20 cellular contexts compared by ENCODE assay signal in the genomic region with DNA sequence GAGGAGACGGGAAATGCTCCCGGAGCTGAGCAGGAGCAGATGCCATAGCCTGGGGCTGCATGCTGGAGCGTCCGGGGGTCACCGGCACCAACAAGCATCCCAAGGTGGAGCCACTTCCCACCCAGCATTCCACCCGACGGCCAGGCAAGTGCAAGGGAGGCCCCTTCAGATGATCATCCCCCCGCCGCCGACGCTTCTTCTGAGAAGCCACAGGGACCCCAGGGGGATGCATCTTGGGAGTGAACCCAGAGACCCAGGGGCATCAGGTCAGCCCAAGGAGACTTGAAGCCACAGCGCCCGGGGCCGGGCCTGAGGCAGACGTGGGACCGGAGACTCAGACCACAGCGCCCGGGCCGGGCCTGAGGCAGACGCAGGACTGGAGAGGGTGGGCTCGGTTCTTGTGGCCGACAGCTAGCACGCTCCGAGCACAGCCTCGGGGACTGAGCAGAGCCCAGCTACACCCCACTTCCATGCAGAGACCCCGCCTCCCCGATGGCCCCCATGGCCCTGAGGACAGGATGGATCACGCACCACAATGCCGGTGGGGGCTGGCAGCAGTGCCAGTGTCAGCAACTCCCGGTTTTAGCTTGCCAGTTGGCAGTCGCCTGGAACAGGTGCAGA. TPM values are rescaled to one million over a fixed set of nuclear protein-coding genes. Genes with fewer than 3 reads are reported as not detected.
DNase-seq lines count a peak whose midpoint lies in the region; ATAC-seq and TF ChIP-seq lines count a peak whose summit lies in the region.
"Had no signal": no experiment of that assay in that cellular context is flagged by ENCODE, and none has a peak within 500 bp of the region (broad histone marks: within the 10 kb centered on the region; RNA-seq: fewer than 3 reads in every experiment).

No MANE protein-coding gene starts in this region.

- TF ChIP-seq CTCF in RWPE2 (IDR thresholded peaks at IDR 0.05; ENCODE audit: poor library complexity, severe bottlenecking) (no peak), upper lobe of right lung (IDR thresholded peaks at IDR 0.05) (no peak)

- H3K27me3 ChIP-seq in RWPE2 (ENCODE audit: insufficient read depth, poor library complexity, severe bottlenecking) (no peaks in the 10 kb centered on the region), upper lobe of right lung (no peaks in the 10 kb centered on the region)
- H3K27me3 ChIP-seq: SJSA1 had no signal

- H3K36me3 ChIP-seq in RWPE2 (ENCODE audit: low read depth): peaks cover 46% of the 10 kb centered on the region
- H3K36me3 ChIP-seq in upper lobe of right lung: peaks cover 79% of the 10 kb centered on the region
- H3K36me3 ChIP-seq: SJSA1 had no signal

- H3K4me3 ChIP-seq in RWPE2 (ENCODE audit: severe bottlenecking) (no peak overlapping the region), upper lobe of right lung (no peak overlapping the region)
- H3K4me3 ChIP-seq: SJSA1 had no signal

- H3K9me3 ChIP-seq in RWPE2 (ENCODE audit: severe bottlenecking) (no peaks in the 10 kb centered on the region), upper lobe of right lung (no peaks in the 10 kb centered on the region)
- H3K9me3 ChIP-seq: SJSA1 had no signal

- no peak overlapping the region for H3K27ac ChIP-seq in RWPE2 (ENCODE audit: poor library complexity, severe bottlenecking)
- no peak overlapping the region for H3K27ac ChIP-seq in upper lobe of right lung
- H3K27ac ChIP-seq: C4-2B, SJSA1 had no signal

- H3K4me1 ChIP-seq in RWPE2 (ENCODE audit: insufficient read depth, poor library complexity, severe bottlenecking): no peaks in the 10 kb centered on the region
- no peaks in the 10 kb centered on the region for H3K4me1 ChIP-seq in upper lobe of right lung
- H3K4me1 ChIP-seq: SJSA1 had no signal

- peak; percentile 10 for DNase-seq in activated naive CD4-positive, alpha-beta T cell treated with anti-CD3 and anti-CD28 coated beads, Interleukin-2, amount 50 U/mL, for 16 hours
- no peak for DNase-seq in activated naive CD4-positive, alpha-beta T cell treated with Interleukin-2 at 50 U/mL for 16 hours
- DNase-seq in RWPE2 (ENCODE audit: low spot score) (peak; percentile 52), iPS-NIHi11 (ENCODE audit: low spot score) (peak; percentile 11), upper lobe of right lung (peak; percentile 62), epidermal melanocyte (ENCODE audit: insufficient read length, low spot score) (no peak)
- DNase-seq: AML-193, EL, GF-D8, H9, HFFc6, MV-4-11, NCI-H1105 treated with DMSO at 0.1 percent for 48 hours, NCI-H2029 treated with DMSO at 0.1 percent for 48 hours, NCI-H226, NCI-H510A treated with DMSO at 0.1 percent for 48 hours, NCI-H748 treated with DMSO at 0.1 percent for 48 hours had no signal

- intact Hi-C loops in upper lobe of right lung (cut with DNase I): no loop called here

- ATAC-seq in RWPE2 (ENCODE audit: low read depth) (no peak), upper lobe of right lung (no peak), GM19397 (IDR thresholded peaks at IDR 0.05; ENCODE audit: unreplicated experiment) (no peak)

RNA-seq across cellular contexts. Expression of a gene that starts 33.0 kb away (rescaled TPM):
- 5.2 TPM for total RNA-seq in upper lobe of right lung
- total RNA-seq: SJSA1 had no signal

Comparison
In these comparisons a context has a peak if more than half of its experiments do, and no peak if none do; other contexts are left out.
1. DNase-seq: peak in activated naive CD4-positive, alpha-beta T cell treated with anti-CD3 and anti-CD28 coated beads, Interleukin-2, amount 50 U/mL, for 16 hours (single experiment), RWPE2 (single experiment), iPS-NIHi11 (single experiment) and upper lobe of right lung (single experiment); none in activated naive CD4-positive, alpha-beta T cell treated with Interleukin-2 at 50 U/mL for 16 hours (single experiment) and epidermal melanocyte (single experiment).